23 cellular contexts compared by ENCODE assay signal in the genomic region with DNA sequence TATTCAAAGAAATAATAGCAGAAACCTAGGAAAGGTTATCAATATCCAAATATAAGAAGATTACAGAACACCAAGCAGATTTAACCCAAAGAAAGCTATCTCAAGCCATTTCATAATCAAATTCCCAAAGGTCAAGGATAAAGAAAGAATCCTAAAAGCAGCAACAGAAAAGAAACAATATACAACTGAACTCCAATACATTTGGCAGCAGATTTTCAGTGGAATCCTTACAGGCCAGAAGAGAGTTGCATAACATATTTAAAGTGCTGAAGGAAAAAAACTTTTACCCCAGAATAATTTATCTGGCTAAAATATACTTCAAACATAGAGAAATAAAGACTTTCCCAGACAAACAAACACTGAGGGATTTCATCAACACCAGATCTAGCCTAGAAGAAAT. TPM values are rescaled to one million over a fixed set of nuclear protein-coding genes. Genes with fewer than 3 reads are reported as not detected.
DNase-seq lines count a peak whose midpoint lies in the region; ATAC-seq and TF ChIP-seq lines count a peak whose summit lies in the region.
"Had no signal": no experiment of that assay in that cellular context is flagged by ENCODE, and none has a peak within 500 bp of the region (broad histone marks: within the 10 kb centered on the region; RNA-seq: fewer than 3 reads in every experiment).

No MANE protein-coding gene starts in this region.

- H3K4me1 Mint-ChIP-seq in mesothelial cell of epicardium = peaks cover 17% of the 10 kb centered on the region

- H3K4me1 ChIP-seq in heart right ventricle = peaks cover 0 to 45% (median 21%) of the 10 kb centered on the region in 9 donors

- DNase-seq in Right ventricle myocardium superior (no peak), heart right ventricle (no peak), fibroblast of mammary gland (ENCODE audit: low read depth) (peak; percentile 23), mesothelial cell of epicardium (ENCODE audit: low spot score in 2 of 2, unreplicated experiment in 2 of 2) (no peak), SKM-1 (lab: John Stamatoyannopoulos, UW; ENCODE audit: unreplicated experiment) (no peak), dorsolateral prefrontal cortex (no peak), putamen (ENCODE audit: low spot score) (no peak)
- DNase-seq: ACHN, DMS153, DND-41, HFFc6, KBM-7, MV-4-11, NCI-H1105 treated with DMSO at 0.1 percent for 48 hours, NCI-H146, NCI-H1930, NCI-H2227 treated with DMSO at 0.1 percent for 48 hours, NCI-H526 treated with DMSO at 0.1 percent for 48 hours, PC-9 had no signal

- intact Hi-C loops in Right ventricle myocardium superior (cut with DNase I) (no loop called here), heart right ventricle (cut with DNase I) (loop anchor here in 1 of 10 donors (10.0 kb wide), 1 partner anchor 48 kb away; no protein-coding TSS in a partner anchor), dorsolateral prefrontal cortex (cut with DNase I) (no loop called here)

- peak overlapping the region; percentile 14 for H3K27ac Mint-ChIP-seq in mesothelial cell of epicardium
- H3K27ac Mint-ChIP-seq: HFFc6 had no signal

- peaks cover 47% of the 10 kb centered on the region for H3K9me3 Mint-ChIP-seq in mesothelial cell of epicardium

- ATAC-seq in Right ventricle myocardium superior (ENCODE audit: poor library complexity) (peak; percentile 38), heart right ventricle (no peak)
- ATAC-seq: Right ventricle myocardium inferior had no signal

- TF ChIP-seq CTCF in heart right ventricle (IDR thresholded peaks at IDR 0.05) = no peak
- no peak for TF ChIP-seq CTCF in fibroblast of mammary gland (conservative IDR thresholded peaks at IDR 0.05; ENCODE audit: control insufficient read depth, insufficient read depth, low read depth, low read length)
- no peak for TF ChIP-seq CTCF in mesothelial cell of epicardium (IDR thresholded peaks at IDR 0.05; ENCODE audit: unreplicated experiment)
- no peak for TF ChIP-seq CTCF in dorsolateral prefrontal cortex (IDR thresholded peaks at IDR 0.05 in 54 of 56, conservative IDR thresholded peaks at IDR 0.05 in 2 of 56; ENCODE audit: low read depth in 1 of 56, partially characterized antibody in 56 of 56)

- H3K27me3 ChIP-seq in heart right ventricle = no peaks in the 10 kb centered on the region
- no peaks in the 10 kb centered on the region for H3K27me3 ChIP-seq in dorsolateral prefrontal cortex
- H3K27me3 ChIP-seq: SJSA1 had no signal

- peak overlapping the region in 2 of 10 donors; percentile 8 to 18 for H3K27ac ChIP-seq in heart right ventricle
- no peak overlapping the region for H3K27ac ChIP-seq in dorsolateral prefrontal cortex
- H3K27ac ChIP-seq: 22Rv1, PC-9, SJSA1 had no signal

- peaks cover 49% of the 10 kb centered on the region for H3K36me3 Mint-ChIP-seq in mesothelial cell of epicardium

- H3K9me3 ChIP-seq in heart right ventricle = peaks cover 0 to 45% (median 6%) of the 10 kb centered on the region in 11 donors
- H3K9me3 ChIP-seq: SJSA1 had no signal

- H3K27me3 Mint-ChIP-seq in mesothelial cell of epicardium (ENCODE audit: low read depth) = no peaks in the 10 kb centered on the region

- no peaks in the 10 kb centered on the region for H3K36me3 ChIP-seq in heart right ventricle
- H3K36me3 ChIP-seq: HAP-1 had no signal

- H3K4me3 ChIP-seq in heart right ventricle (no peak overlapping the region), fibroblast of mammary gland (ENCODE audit: control insufficient read depth, low read depth, low read length) (no peak overlapping the region), dorsolateral prefrontal cortex (no peak overlapping the region)
- H3K4me3 ChIP-seq: HAP-1, PC-9, SJSA1 had no signal

- H3K4me3 Mint-ChIP-seq in mesothelial cell of epicardium = no peak overlapping the region
- H3K4me3 Mint-ChIP-seq: HFFc6 had no signal

RNA-seq across cellular contexts. Expression of a gene that starts 54.3 kb away (rescaled TPM):
- 36.7 TPM for total RNA-seq in Right ventricle myocardium superior
- total RNA-seq in heart right ventricle = 10 to 100 TPM; 28.0 to 60.8 (median 46.4) TPM
- 10 to 100 TPM in 1 of 2 donors, 1 to 10 TPM in 1; 5.2 to 11.2 TPM for polyA plus RNA-seq in heart right ventricle
- 27.1 to 27.7 TPM (median 27.2 TPM) in 3 replicates for total RNA-seq in mesothelial cell of epicardium
- total RNA-seq in dorsolateral prefrontal cortex = 10 to 100 TPM; 30.3 to 85.1 (median 60.2) TPM
